Comparison of ENCODE assay signal across 10 cellular contexts in the genomic region with DNA sequence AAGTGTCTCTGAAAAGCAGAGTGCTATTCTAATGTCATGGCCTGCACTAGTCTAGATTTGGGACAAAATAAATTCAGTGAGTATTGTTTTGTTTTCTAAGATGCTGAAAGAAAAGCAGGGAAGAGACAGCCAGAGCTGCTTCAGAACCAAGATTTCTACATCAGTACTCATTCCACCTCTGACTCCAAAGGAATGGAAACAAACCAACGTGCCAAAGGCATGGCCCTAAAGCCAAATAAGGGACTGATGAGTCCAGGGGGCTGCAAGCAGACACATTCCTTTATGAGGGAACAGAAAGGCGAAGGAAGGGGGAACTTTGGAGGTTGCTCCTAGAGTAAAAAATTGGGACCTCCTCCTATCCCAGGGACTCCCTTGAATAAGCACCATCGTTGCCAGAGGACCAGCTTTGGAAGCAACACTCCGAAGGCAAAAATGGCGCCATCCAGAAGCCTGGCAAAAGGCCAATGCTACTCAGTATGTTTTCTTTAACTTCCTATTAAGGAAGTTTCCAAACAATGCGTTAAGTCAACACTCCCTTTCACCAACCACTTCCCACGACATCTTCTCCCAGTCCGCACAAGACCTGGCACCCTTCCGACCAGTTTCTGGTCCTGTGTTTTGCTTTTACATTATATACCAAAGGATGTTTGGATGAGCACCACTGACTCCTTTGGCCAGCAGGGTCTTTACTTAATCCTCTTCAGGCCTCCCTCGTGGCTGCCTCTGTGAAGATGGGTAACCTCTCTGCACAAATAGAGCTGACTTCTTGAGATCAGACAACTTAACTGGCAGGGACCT. TPM values are rescaled to one million over a fixed set of nuclear protein-coding genes. Genes with fewer than 3 reads are reported as not detected.
DNase-seq lines count a peak whose midpoint lies in the region; ATAC-seq and TF ChIP-seq lines count a peak whose summit lies in the region.
"Had no signal": no experiment of that assay in that cellular context is flagged by ENCODE, and none has a peak within 500 bp of the region (broad histone marks: within the 10 kb centered on the region; RNA-seq: fewer than 3 reads in every experiment).

No MANE protein-coding gene starts in this region.

- no peak for TF ChIP-seq CTCF in activated B cell treated with CpG ODN at 0.5 μM for 24 hours (IDR thresholded peaks at IDR 0.05)

- H3K9me3 ChIP-seq in esophagus (ENCODE audit: control insufficient read depth in 2 of 2, insufficient read depth in 1 of 2, low read depth in 1 of 2, low read length in 1 of 2) = no peaks in the 10 kb centered on the region

- H3K4me1 ChIP-seq in esophagus (ENCODE audit: control insufficient read depth in 2 of 2, insufficient read depth in 2 of 2, low read length in 1 of 2) = peaks cover 6 to 24% of the 10 kb centered on the region in 2 donors

- ATAC-seq in activated B cell treated with CpG ODN at 0.5 μM for 24 hours (ENCODE audit: low read depth) (no peak), GM21360 (IDR thresholded peaks at IDR 0.05; ENCODE audit: unreplicated experiment) (no peak), GM18873 (IDR thresholded peaks at IDR 0.05; ENCODE audit: low FRiP score, unreplicated experiment) (no peak)
- ATAC-seq in stimulated activated effector memory CD8-positive, alpha-beta T cell treated with anti-CD3 and anti-CD28 coated beads, Interleukin-12 subunit alpha, Interleukin-12 subunit beta, amount 100 ng/mL, for 72 hours = peak; percentile 19

- no peak overlapping the region for H3K4me3 ChIP-seq in esophagus (ENCODE audit: low read depth in 1 of 2, low read length in 2 of 2)

- peak overlapping the region; percentile 76 for H3K4me3 Mint-ChIP-seq in activated CD4-positive, alpha-beta T cell treated with anti-CD3 and anti-CD28 coated beads, Interleukin-2, amount 10 ng/mL, durations not matched to agents 24 days and 14 days
- peak overlapping the region; percentile 13 for H3K4me3 Mint-ChIP-seq in activated B cell treated with CpG ODN at 0.5 μM for 24 hours
- peak overlapping the region; percentile 65 for H3K4me3 Mint-ChIP-seq in stimulated activated effector memory CD8-positive, alpha-beta T cell treated with anti-CD3 and anti-CD28 coated beads, Interleukin-12 subunit alpha, Interleukin-12 subunit beta, amount 100 ng/mL, for 72 hours
- H3K4me3 Mint-ChIP-seq: H9 had no signal

- 58 to 62% methylated on average over 10 of the region's 10 CpGs for WGBS in esophagus, 2 donors

- H3K36me3 ChIP-seq in esophagus (ENCODE audit: control insufficient read depth in 2 of 2, insufficient read depth in 2 of 2, low read length in 1 of 2) = no peaks in the 10 kb centered on the region

- POLR2A ChIA-PET in activated B cell treated with CpG ODN at 0.5 μM for 24 hours (lab: Charles Lee) = interaction anchor here (0.5 to 1.6 kb wide), 2 partner anchors 27 to 39 kb away, joined by 3 to 4 read pairs; no protein-coding TSS in a partner anchor

- peaks cover 56% of the 10 kb centered on the region for H3K36me3 Mint-ChIP-seq in activated CD4-positive, alpha-beta T cell treated with anti-CD3 and anti-CD28 coated beads, Interleukin-2, amount 10 ng/mL, durations not matched to agents 24 days and 14 days (ENCODE audit: low read depth)
- peaks cover 55% of the 10 kb centered on the region for H3K36me3 Mint-ChIP-seq in activated B cell treated with CpG ODN at 0.5 μM for 24 hours (ENCODE audit: low read depth)
- peaks cover 51% of the 10 kb centered on the region for H3K36me3 Mint-ChIP-seq in stimulated activated effector memory CD8-positive, alpha-beta T cell treated with anti-CD3 and anti-CD28 coated beads, Interleukin-12 subunit alpha, Interleukin-12 subunit beta, amount 100 ng/mL, for 72 hours

- CTCF ChIA-PET in activated B cell treated with CpG ODN at 0.5 μM for 24 hours (lab: Charles Lee) = no interaction called here

- H3K27ac Mint-ChIP-seq in activated CD4-positive, alpha-beta T cell treated with anti-CD3 and anti-CD28 coated beads, Interleukin-2, amount 10 ng/mL, durations not matched to agents 24 days and 14 days = peak overlapping the region; percentile 97
- peak overlapping the region; percentile 92 for H3K27ac Mint-ChIP-seq in activated B cell treated with CpG ODN at 0.5 μM for 24 hours
- H3K27ac Mint-ChIP-seq in stimulated activated effector memory CD8-positive, alpha-beta T cell treated with anti-CD3 and anti-CD28 coated beads, Interleukin-12 subunit alpha, Interleukin-12 subunit beta, amount 100 ng/mL, for 72 hours = peak overlapping the region; percentile 91

- peaks cover 97% of the 10 kb centered on the region for H3K4me1 Mint-ChIP-seq in activated CD4-positive, alpha-beta T cell treated with anti-CD3 and anti-CD28 coated beads, Interleukin-2, amount 10 ng/mL, durations not matched to agents 24 days and 14 days
- H3K4me1 Mint-ChIP-seq in activated B cell treated with CpG ODN at 0.5 μM for 24 hours = peaks cover 99% of the 10 kb centered on the region
- H3K4me1 Mint-ChIP-seq in stimulated activated effector memory CD8-positive, alpha-beta T cell treated with anti-CD3 and anti-CD28 coated beads, Interleukin-12 subunit alpha, Interleukin-12 subunit beta, amount 100 ng/mL, for 72 hours = peaks cover 97% of the 10 kb centered on the region

- intact Hi-C loops in activated CD4-positive, alpha-beta T cell treated with anti-CD3 and anti-CD28 coated beads, Interleukin-2, amount 10 ng/mL, durations not matched to agents 24 days and 14 days (cut with micrococcal nuclease) = loop anchor here (5.0 kb wide), 2 partner anchors 192 to 372 kb away; no protein-coding TSS in a partner anchor
- intact Hi-C loops in activated B cell treated with CpG ODN at 0.5 μM for 24 hours (cut with micrococcal nuclease) = loop anchor here (5.0 kb wide), 2 partner anchors 112 to 173 kb away; no protein-coding TSS in a partner anchor

- H3K27ac ChIP-seq in esophagus (ENCODE audit: low read depth in 2 of 2, low read length in 1 of 2) = peak overlapping the region; percentile 74 to 80

- no peaks in the 10 kb centered on the region for H3K27me3 Mint-ChIP-seq in activated CD4-positive, alpha-beta T cell treated with anti-CD3 and anti-CD28 coated beads, Interleukin-2, amount 10 ng/mL, durations not matched to agents 24 days and 14 days
- no peaks in the 10 kb centered on the region for H3K27me3 Mint-ChIP-seq in activated B cell treated with CpG ODN at 0.5 μM for 24 hours

- H3K9me3 Mint-ChIP-seq in activated CD4-positive, alpha-beta T cell treated with anti-CD3 and anti-CD28 coated beads, Interleukin-2, amount 10 ng/mL, durations not matched to agents 24 days and 14 days = peaks cover 7% of the 10 kb centered on the region
- no peaks in the 10 kb centered on the region for H3K9me3 Mint-ChIP-seq in activated B cell treated with CpG ODN at 0.5 μM for 24 hours
- H3K9me3 Mint-ChIP-seq in stimulated activated effector memory CD8-positive, alpha-beta T cell treated with anti-CD3 and anti-CD28 coated beads, Interleukin-12 subunit alpha, Interleukin-12 subunit beta, amount 100 ng/mL, for 72 hours = no peaks in the 10 kb centered on the region
- H3K9me3 Mint-ChIP-seq: H9 had no signal

- no peaks in the 10 kb centered on the region for H3K27me3 ChIP-seq in esophagus (ENCODE audit: control insufficient read depth in 1 of 2, insufficient read depth in 2 of 2, low read length in 2 of 2)

- DNase-seq in activated CD4-positive, alpha-beta T cell treated with anti-CD3 and anti-CD28 coated beads, Interleukin-2, amount 10 ng/mL, durations not matched to agents 24 days and 14 days = no peak
- no peak for DNase-seq in activated CD4-positive, alpha-beta T cell treated with anti-CD3 and anti-CD28 coated beads for 4 hours
- DNase-seq in activated B cell treated with CpG ODN at 0.5 μM for 24 hours (no peak), hypothalamus (lab: John Stamatoyannopoulos, UW) (no peak)
- peak in 1 of 2 donors; percentile 62 for DNase-seq in stimulated activated effector memory CD8-positive, alpha-beta T cell treated with anti-CD3 and anti-CD28 coated beads, Interleukin-12 subunit alpha, Interleukin-12 subunit beta, amount 100 ng/mL, for 72 hours (ENCODE audit: low spot score in 2 of 2)
- DNase-seq: H9, NCI-H774 had no signal

RNA-seq across cellular contexts. Expression of a gene that starts 31.6 kb away (rescaled TPM):
- 232 TPM in 2 replicates for total RNA-seq in activated CD4-positive, alpha-beta T cell treated with anti-CD3 and anti-CD28 coated beads, Interleukin-2, amount 10 ng/mL, durations not matched to agents 24 days and 14 days
- 115 and 136 TPM in 2 replicates for total RNA-seq in activated B cell treated with CpG ODN at 0.5 μM for 24 hours
- polyA plus RNA-seq in esophagus = 1 to 10 TPM; 2.1 to 2.3 TPM

Comparison
In these comparisons a context has a peak if more than half of its experiments do, and no peak if none do; other contexts are left out.
1. H3K4me3 Mint-ChIP-seq: peak in every context shown above with its lines; median percentile 76 in activated CD4-positive, alpha-beta T cell treated with anti-CD3 and anti-CD28 coated beads, Interleukin-2, amount 10 ng/mL, durations not matched to agents 24 days and 14 days; 65 in stimulated activated effector memory CD8-positive, alpha-beta T cell treated with anti-CD3 and anti-CD28 coated beads, Interleukin-12 subunit alpha, Interleukin-12 subunit beta, amount 100 ng/mL, for 72 hours; 13 in activated B cell treated with CpG ODN at 0.5 μM for 24 hours.